Comparison of ENCODE assay signal across 13 cellular contexts in the genomic region with DNA sequence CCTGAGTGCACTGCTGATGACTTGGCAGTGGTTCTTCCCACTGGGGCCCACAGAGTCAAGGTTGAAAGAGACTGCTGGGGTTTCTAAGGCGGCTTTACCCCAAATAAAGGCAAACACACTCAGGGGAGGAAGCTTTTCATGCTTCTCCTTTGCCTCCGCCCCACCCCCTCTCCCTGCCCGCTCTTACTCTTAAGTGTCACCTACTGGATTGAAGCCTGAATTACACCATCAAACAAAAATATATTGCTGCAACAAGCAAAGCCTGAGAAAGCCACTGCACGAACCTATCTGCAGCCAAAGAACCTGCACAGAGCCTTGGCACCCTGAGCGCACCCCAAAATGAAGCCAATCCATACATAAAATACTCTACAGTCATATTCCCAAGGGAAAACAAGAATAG.
A peak's percentile ranks its signal among the peaks of the same experiment; 100 is the strongest.
DNase-seq lines count a peak whose midpoint lies in the region; ATAC-seq, FAIRE-seq and TF ChIP-seq lines count a peak whose summit lies in the region.
"Had no signal": no experiment of that assay in that cellular context is flagged by ENCODE, and none has a peak within 500 bp of the region (broad histone marks: within the 10 kb centered on the region; RNA-seq: fewer than 3 reads in every experiment).

No MANE protein-coding gene starts in this region.

- H2AFZ ChIP-seq in KMS-11 (ENCODE audit: low read depth) = no peak overlapping the region; the same call in 1 of the 2 replicates

- no peaks in the 10 kb centered on the region for H3K4me1 Mint-ChIP-seq in osteocyte (ENCODE audit: unreplicated experiment)
- H3K4me1 Mint-ChIP-seq: stimulated activated naive B cell treated with anti-CD40 and anti-IgM and Interleukin-4, amounts not matched to agents 10 μg/mL and 1 μg/mL and 100 μg/mL, for 72 hours; T-helper 17 cell had no signal

- H3K4me3 ChIP-seq in KMS-11 (IDR thresholded peaks at IDR 0.05; ENCODE audit: insufficient read depth, low read depth, low read length) (no peak overlapping the region), bronchial epithelial cell (ENCODE audit: low read depth, low read length) (no peak overlapping the region)

- DNase-seq in SKM-1 treated with dmso at 0.1 percent for 144 hours (lab: John Stamatoyannopoulos, UW; ENCODE audit: unreplicated experiment) (peak; percentile 20), SKM-1 (lab: John Stamatoyannopoulos, UW; ENCODE audit: unreplicated experiment) (no peak), bronchial epithelial cell (ENCODE audit: low read depth) (peak; percentile 7), osteocyte (ENCODE audit: extremely low spot score, unreplicated experiment) (no peak), erythroblast (lab: John Stamatoyannopoulos, UW) (no peak), NCI-H1417 treated with DMSO at 0.1 percent for 48 hours (lab: John Stamatoyannopoulos, UW) (no peak)
- DNase-seq: cerebellar nuclear complex; hypothalamus; stimulated activated CD4-positive, alpha-beta T cell treated with anti-CD3 and anti-CD28 coated beads, Interleukin-12 subunit alpha, Interleukin-12 subunit beta, amount 100 ng/mL, for 4 hours; stimulated activated naive B cell treated with anti-CD40 and anti-IgM and Interleukin-4, amounts not matched to agents 10 μg/mL and 1 μg/mL and 100 μg/mL, for 72 hours; T-helper 17 cell had no signal

- no peak for ATAC-seq in HG03354 (IDR thresholded peaks at IDR 0.05; ENCODE audit: poor library complexity, severe bottlenecking, unreplicated experiment)
- ATAC-seq: stimulated activated naive B cell treated with anti-CD40 and anti-IgM and Interleukin-4, amounts not matched to agents 10 μg/mL and 1 μg/mL and 100 μg/mL, for 72 hours; T-helper 17 cell had no signal

- H3K9me3 Mint-ChIP-seq in osteocyte (ENCODE audit: unreplicated experiment) = peaks cover 41% of the 10 kb centered on the region

- no peaks in the 10 kb centered on the region for H3K4me1 ChIP-seq in KMS-11 (ENCODE audit: low read depth, poor library complexity, severe bottlenecking)

- no peak overlapping the region for H3K4me3 Mint-ChIP-seq in osteocyte (ENCODE audit: unreplicated experiment)
- H3K4me3 Mint-ChIP-seq: stimulated activated naive B cell treated with anti-CD40 and anti-IgM and Interleukin-4, amounts not matched to agents 10 μg/mL and 1 μg/mL and 100 μg/mL, for 72 hours; T-helper 17 cell had no signal

- H3K9ac ChIP-seq in KMS-11 = no peak overlapping the region

- no peak overlapping the region for H3K4me2 ChIP-seq in KMS-11

- no peak for FAIRE-seq in bronchial epithelial cell (lab: Jason Lieb, UNC)

- no peaks in the 10 kb centered on the region for H3K79me2 ChIP-seq in KMS-11 (ENCODE audit: insufficient read depth, low read depth)

- H3K27ac ChIP-seq in KMS-11 = no peak overlapping the region

- H3K36me3 ChIP-seq in KMS-11 (ENCODE audit: insufficient read depth) (no peaks in the 10 kb centered on the region), bronchial epithelial cell (ENCODE audit: control insufficient read depth, insufficient read depth, low read length) (no peaks in the 10 kb centered on the region)

- H3K27me3 ChIP-seq in KMS-11 (ENCODE audit: insufficient read depth, low read depth) (no peaks in the 10 kb centered on the region), bronchial epithelial cell (ENCODE audit: control insufficient read depth, insufficient read depth, low read length) (no peaks in the 10 kb centered on the region)

- H3K27me3 Mint-ChIP-seq in osteocyte (ENCODE audit: unreplicated experiment) = peaks cover 28% of the 10 kb centered on the region
- H3K27me3 Mint-ChIP-seq: T-helper 17 cell had no signal

- peak; percentile 24 for TF ChIP-seq CTCF in KMS-11 (conservative IDR thresholded peaks at IDR 0.05; ENCODE audit: low read depth, low read length)
- TF ChIP-seq CTCF in bronchial epithelial cell (IDR thresholded peaks at IDR 0.05; ENCODE audit: insufficient read depth, low read length, severe bottlenecking) = peak; percentile 18
- peak; percentile 6 for TF ChIP-seq CTCF in osteocyte (IDR thresholded peaks at IDR 0.05)

- no peak for TF ChIP-seq POLR2A in erythroblast (IDR thresholded peaks at IDR 0.05; ENCODE audit: low read length)

- peaks cover 2% of the 10 kb centered on the region for H3K36me3 Mint-ChIP-seq in osteocyte (ENCODE audit: unreplicated experiment)

- H3K27ac Mint-ChIP-seq in osteocyte (ENCODE audit: unreplicated experiment) = no peak overlapping the region
- H3K27ac Mint-ChIP-seq: stimulated activated naive B cell treated with anti-CD40 and anti-IgM and Interleukin-4, amounts not matched to agents 10 μg/mL and 1 μg/mL and 100 μg/mL, for 72 hours; T-helper 17 cell had no signal

- no peaks in the 10 kb centered on the region for H4K20me1 ChIP-seq in KMS-11 (ENCODE audit: insufficient read depth)

Comparison
In these comparisons a context has a peak if more than half of its experiments do, and no peak if none do; other contexts are left out.
1. DNase-seq: peak in SKM-1 treated with dmso at 0.1 percent for 144 hours (single experiment) and bronchial epithelial cell (single experiment); none in SKM-1 (single experiment), osteocyte (single experiment), erythroblast (0 of 2) and NCI-H1417 treated with DMSO at 0.1 percent for 48 hours (single experiment).
2. Peak in every context shown above with its lines, with median percentiles within 50 percentile points of each other: CTCF ChIP-seq.